12 cellular contexts compared by ENCODE assay signal in genomic region chr16:5095145-5095845, GRCh38. TPM values are rescaled to one million over a fixed set of nuclear protein-coding genes. Genes with fewer than 3 reads are reported as not detected.
DNase-seq lines count a peak whose midpoint lies in the region; TF ChIP-seq lines count a peak whose summit lies in the region.
"Not testable (repeated sequence)": the region's sequence is repeated elsewhere in the genome, so short reads cannot be mapped to it uniquely, and the experiment has no call there.
"Had no signal": no experiment of that assay in that cellular context is flagged by ENCODE, and none has a peak within 500 bp of the region (broad histone marks: within the 10 kb centered on the region; RNA-seq: fewer than 3 reads in every experiment).

No MANE protein-coding gene starts in this region.

- CTCF ChIA-PET in CD4-positive, alpha-beta memory T cell (lab: Charles Lee; ENCODE audit: partially characterized antibody): not testable (repeated sequence)

- H3K27me3 ChIP-seq in CD4-positive, alpha-beta memory T cell (ENCODE audit: insufficient read depth, low read length); KMS-11 (ENCODE audit: insufficient read depth, low read depth): not testable (repeated sequence)

- TF ChIP-seq CTCF in KMS-11 (conservative IDR thresholded peaks at IDR 0.05; ENCODE audit: low read depth, low read length): not testable (repeated sequence)

- H4K20me1 ChIP-seq in KMS-11 (ENCODE audit: insufficient read depth): not testable (repeated sequence)

- peak overlapping the region in 4 of 7 donors; percentile 13 to 87 (median 29) for H3K27ac Mint-ChIP-seq in CD4-positive, alpha-beta memory T cell
- H3K27ac Mint-ChIP-seq in activated T-cell treated with anti-CD3 and anti-CD28 coated beads, Interleukin-2, amount 50 U/mL, for 24 hours: peak overlapping the region; percentile 81
- not testable (repeated sequence) for H3K27ac Mint-ChIP-seq in activated naive CD8-positive, alpha-beta T cell

- H3K4me1 ChIP-seq in CD4-positive, alpha-beta memory T cell (ENCODE audit: insufficient read depth, low read length): not testable (repeated sequence)
- H3K4me1 ChIP-seq in KMS-11 (ENCODE audit: low read depth, poor library complexity, severe bottlenecking): peaks cover 54% of the 10 kb centered on the region

- H3K9me3 ChIP-seq in CD4-positive, alpha-beta memory T cell (ENCODE audit: control insufficient read depth in 1 of 2, low read length in 2 of 2): not testable (repeated sequence)

- not testable (repeated sequence) for H3K9me3 Mint-ChIP-seq in CD4-positive, alpha-beta memory T cell; activated T-cell treated with anti-CD3 and anti-CD28 coated beads, Interleukin-2, amount 50 U/mL, for 24 hours; activated naive CD8-positive, alpha-beta T cell (ENCODE audit: low read depth)

- H2AFZ ChIP-seq in KMS-11 (ENCODE audit: low read depth): not testable (repeated sequence)

- not testable (repeated sequence) for H3K36me3 ChIP-seq in CD4-positive, alpha-beta memory T cell (ENCODE audit: insufficient read depth, low read length); KMS-11 (ENCODE audit: insufficient read depth)

- H3K4me3 Mint-ChIP-seq in CD4-positive, alpha-beta memory T cell: peak overlapping the region in 1 of 8 donors; percentile 39
- not testable (repeated sequence) for H3K4me3 Mint-ChIP-seq in activated T-cell treated with anti-CD3 and anti-CD28 coated beads, Interleukin-2, amount 50 U/mL, for 24 hours
- peak overlapping the region; percentile 59 for H3K4me3 Mint-ChIP-seq in activated naive CD8-positive, alpha-beta T cell

- H3K4me1 Mint-ChIP-seq in CD4-positive, alpha-beta memory T cell: peaks cover 13 to 29% (median 17%) of the 10 kb centered on the region in 4 donors
- H3K4me1 Mint-ChIP-seq in activated T-cell treated with anti-CD3 and anti-CD28 coated beads, Interleukin-2, amount 50 U/mL, for 24 hours (ENCODE audit: low read depth): peaks cover 29% of the 10 kb centered on the region
- H3K4me1 Mint-ChIP-seq in activated naive CD8-positive, alpha-beta T cell (ENCODE audit: low read depth): peaks cover 29% of the 10 kb centered on the region

- not testable (repeated sequence) for H3K27ac ChIP-seq in CD4-positive, alpha-beta memory T cell (ENCODE audit: low read depth, low read length)
- H3K27ac ChIP-seq in KMS-11: peak overlapping the region; percentile 60

- H3K36me3 Mint-ChIP-seq in CD4-positive, alpha-beta memory T cell: peaks cover 4 to 12% of the 10 kb centered on the region in 2 donors
- H3K36me3 Mint-ChIP-seq in activated T-cell treated with anti-CD3 and anti-CD28 coated beads, Interleukin-2, amount 50 U/mL, for 24 hours (ENCODE audit: low read depth): peaks cover 47% of the 10 kb centered on the region
- H3K36me3 Mint-ChIP-seq in activated naive CD8-positive, alpha-beta T cell: not testable (repeated sequence)

- not testable (repeated sequence) for DNase-seq in CD4-positive, alpha-beta memory T cell; activated T-cell treated with anti-CD3 and anti-CD28 coated beads, Interleukin-2, amount 50 U/mL, for 24 hours
- DNase-seq in RPMI8226: peak; percentile 95
- peak; percentile 25 for DNase-seq in inferior parietal cortex (ENCODE audit: extremely low spot score)
- peak; percentile 65 for DNase-seq in posterior vena cava (ENCODE audit: low spot score)

- H3K9ac ChIP-seq in KMS-11: not testable (repeated sequence)

- H3K4me2 ChIP-seq in KMS-11: peak overlapping the region; percentile 66

- POLR2A ChIA-PET in CD4-positive, alpha-beta memory T cell (lab: Charles Lee; ENCODE audit: partially characterized antibody): not testable (repeated sequence)

- intact Hi-C loops in CD4-positive, alpha-beta memory T cell (cut with micrococcal nuclease); posterior vena cava (cut with DNase I): not testable (repeated sequence)

- H3K4me3 ChIP-seq in CD4-positive, alpha-beta memory T cell (ENCODE audit: low read length in 2 of 2); KMS-11 (IDR thresholded peaks at IDR 0.05; ENCODE audit: insufficient read depth, low read depth, low read length): not testable (repeated sequence)

- peaks cover 11% of the 10 kb centered on the region; the same call in 1 of the 2 replicates for H3K79me2 ChIP-seq in KMS-11 (ENCODE audit: insufficient read depth, low read depth)

- H3K27me3 Mint-ChIP-seq in CD4-positive, alpha-beta memory T cell; activated T-cell treated with anti-CD3 and anti-CD28 coated beads, Interleukin-2, amount 50 U/mL, for 24 hours; activated naive CD8-positive, alpha-beta T cell: not testable (repeated sequence)

RNA-seq across cellular contexts. Expression of gene EEF2KMT, which starts 2.3 kb away (rescaled TPM):
- 10 to 100 TPM; 10.9 to 13.2 TPM for total RNA-seq in CD4-positive, alpha-beta memory T cell
- polyA plus RNA-seq in CD4-positive, alpha-beta memory T cell: 10 to 100 TPM in 1 of 2 donors, 1 to 10 TPM in 1; 6.1 to 19.7 TPM
- 1 to 10 TPM; 8.8 to 9.6 TPM for total RNA-seq in posterior vena cava

RNA-seq across cellular contexts. Expression of gene ALG1, which starts 23.7 kb away (rescaled TPM):
- 10 to 100 TPM; 23.5 to 28.1 TPM for total RNA-seq in CD4-positive, alpha-beta memory T cell
- 10 to 100 TPM; 27.3 to 34.0 TPM for polyA plus RNA-seq in CD4-positive, alpha-beta memory T cell
- total RNA-seq in posterior vena cava: 10 to 100 TPM; 14.7 to 16.4 TPM

RNA-seq across cellular contexts. Expression of gene C16orf89, which starts 29.5 kb away (rescaled TPM):
- total RNA-seq in CD4-positive, alpha-beta memory T cell: not detected
- polyA plus RNA-seq in CD4-positive, alpha-beta memory T cell: not detected
- 10 to 100 TPM; 32.3 to 54.2 TPM for total RNA-seq in posterior vena cava
- total RNA-seq: A172, MCF 10A, NCI-H460, PC-3 had no signal
- polyA plus RNA-seq: IgD-negative memory B cell had no signal

Comparison
In these comparisons a context has a peak if more than half of its experiments do, and no peak if none do; other contexts are left out.
1. RNA of gene C16orf89, which starts 29.5 kb away (total RNA-seq): 32.3 to 54.2 TPM in posterior vena cava; not detected in CD4-positive, alpha-beta memory T cell; every median in the first group is over 10 times any median in the second.